ENCODE assay signal across 23 cellular contexts in the genomic region with DNA sequence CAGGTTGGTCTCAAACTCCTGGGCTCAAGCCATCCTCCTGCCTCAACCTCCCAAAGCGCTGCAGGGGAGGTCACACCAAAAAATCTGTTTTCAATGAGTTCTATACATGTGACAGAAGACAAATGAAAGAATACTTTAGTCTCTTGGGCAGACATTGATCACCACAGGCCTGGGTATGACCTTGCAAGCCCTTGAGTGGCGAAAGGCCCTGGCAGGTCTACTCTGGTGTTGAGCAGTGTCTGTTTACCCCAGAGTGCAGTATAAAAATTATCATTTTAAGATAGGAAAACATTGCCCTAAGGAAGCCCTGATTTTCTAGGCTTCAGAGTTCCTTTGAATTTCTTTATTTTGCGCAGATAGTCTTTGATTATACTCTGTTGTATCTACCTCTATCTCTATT.
"Had no signal": no experiment of that assay in that cellular context is flagged by ENCODE, and none has a peak within 500 bp of the region (broad histone marks: within the 10 kb centered on the region; RNA-seq: fewer than 3 reads in every experiment).

No MANE protein-coding gene starts in this region.

- H3K36me3 ChIP-seq: heart left ventricle, pancreas, prostate gland, sigmoid colon, stomach, thoracic aorta, transverse colon had no signal

- H3K27ac ChIP-seq: coronary artery, foreskin keratinocyte, pancreas, prostate gland, sigmoid colon, stomach, thoracic aorta, transverse colon had no signal

- FAIRE-seq: endothelial cell of umbilical vein, pancreas, small intestine had no signal

- H3K27me3 ChIP-seq: foreskin keratinocyte, heart left ventricle, pancreas, sigmoid colon, stomach, transverse colon had no signal

- H3K4me3 ChIP-seq: coronary artery, heart left ventricle, lung, pancreas, prostate gland, sigmoid colon, stomach, transverse colon had no signal

- H3K9me3 ChIP-seq: pancreas, prostate gland, sigmoid colon, transverse colon had no signal

- H3K4me1 ChIP-seq: foreskin keratinocyte, prostate gland, sigmoid colon, transverse colon had no signal

- ATAC-seq: foreskin keratinocyte had no signal

- DNase-seq: effector CD4-positive, alpha-beta T cell; endodermal cell; erythroblast; foreskin keratinocyte; hippocampal formation; mesenchymal stem cell; midbrain; occipital lobe; pancreas; retina; sigmoid colon; small intestine; stimulated activated CD4-positive, alpha-beta T cell treated with anti-CD3 and anti-CD28 coated beads, Interleukin-12 subunit alpha, Interleukin-12 subunit beta, amount 100 ng/mL, for 4 hours; stimulated activated naive CD4-positive, alpha-beta T cell; stomach; substantia nigra; transverse colon had no signal
